Comparison of ENCODE assay signal across 8 cellular contexts in genomic region chr2:29309090-29310054, GRCh38.
DNase-seq lines count a peak whose midpoint lies in the region; ATAC-seq and TF ChIP-seq lines count a peak whose summit lies in the region.

No MANE protein-coding gene starts in this region.

- DNase-seq in activated CD4-positive, CD25-positive, alpha-beta regulatory T cell treated with anti-CD3 and anti-CD28 coated beads, Interleukin-2, amount 50 U/mL, for 72 hours: no peak
- peak; percentile 32 for DNase-seq in NCI-H226
- DNase-seq in activated CD8-positive, alpha-beta T cell treated with anti-CD3 and anti-CD28 coated beads, Interleukin-2, amount 10 ng/mL, durations not matched to agents 7 days and 5 days: peak; percentile 64
- peak; percentile 73 for DNase-seq in fibroblast of peridontal ligament (ENCODE audit: extremely low read depth)
- DNase-seq in nephron progenitor cell: peak; percentile 60

- CTCF ChIA-PET in activated CD8-positive, alpha-beta T cell treated with anti-CD3 and anti-CD28 coated beads, Interleukin-2, amount 10 ng/mL, durations not matched to agents 7 days and 5 days (lab: Charles Lee): interaction anchor here (0.7 to 2.7 kb wide), 16 partner anchors 9 to 763 kb away, joined by 3 to 14 read pairs (median 4); no protein-coding TSS in a partner anchor

- H3K36me3 Mint-ChIP-seq in activated CD8-positive, alpha-beta T cell treated with anti-CD3 and anti-CD28 coated beads, Interleukin-2, amount 10 ng/mL, durations not matched to agents 7 days and 5 days (ENCODE audit: low read depth): no peaks in the 10 kb centered on the region
- no peaks in the 10 kb centered on the region for H3K36me3 Mint-ChIP-seq in nephron progenitor cell (ENCODE audit: low read depth)

- H3K4me1 Mint-ChIP-seq in activated CD8-positive, alpha-beta T cell treated with anti-CD3 and anti-CD28 coated beads, Interleukin-2, amount 10 ng/mL, durations not matched to agents 7 days and 5 days (ENCODE audit: low read depth): peaks cover 18% of the 10 kb centered on the region
- peaks cover 53% of the 10 kb centered on the region for H3K4me1 Mint-ChIP-seq in nephron progenitor cell

- ATAC-seq in activated CD4-positive, CD25-positive, alpha-beta regulatory T cell treated with anti-CD3 and anti-CD28 coated beads, Interleukin-2, amount 50 U/mL, for 24 hours: peak; percentile 63
- ATAC-seq in HG02852 (IDR thresholded peaks at IDR 0.05; ENCODE audit: unreplicated experiment) (peak; percentile 68), HG03175 (IDR thresholded peaks at IDR 0.05; ENCODE audit: unreplicated experiment) (no peak)
- ATAC-seq in activated CD8-positive, alpha-beta T cell treated with anti-CD3 and anti-CD28 coated beads, Interleukin-2, amount 10 ng/mL, durations not matched to agents 7 days and 5 days: peak; percentile 87

- no peak overlapping the region for H3K4me3 Mint-ChIP-seq in activated CD8-positive, alpha-beta T cell treated with anti-CD3 and anti-CD28 coated beads, Interleukin-2, amount 10 ng/mL, durations not matched to agents 7 days and 5 days
- peak overlapping the region; percentile 55 for H3K4me3 Mint-ChIP-seq in nephron progenitor cell

- no peak overlapping the region for H3K27ac Mint-ChIP-seq in activated CD8-positive, alpha-beta T cell treated with anti-CD3 and anti-CD28 coated beads, Interleukin-2, amount 10 ng/mL, durations not matched to agents 7 days and 5 days
- H3K27ac Mint-ChIP-seq in nephron progenitor cell: no peak overlapping the region

- no peaks in the 10 kb centered on the region for H3K9me3 Mint-ChIP-seq in activated CD8-positive, alpha-beta T cell treated with anti-CD3 and anti-CD28 coated beads, Interleukin-2, amount 10 ng/mL, durations not matched to agents 7 days and 5 days (ENCODE audit: insufficient read depth)
- H3K9me3 Mint-ChIP-seq in nephron progenitor cell: no peaks in the 10 kb centered on the region

- POLR2A ChIA-PET in activated CD8-positive, alpha-beta T cell treated with anti-CD3 and anti-CD28 coated beads, Interleukin-2, amount 10 ng/mL, durations not matched to agents 7 days and 5 days (lab: Charles Lee): no interaction called here

- TF ChIP-seq CTCF in nephron progenitor cell (IDR thresholded peaks at IDR 0.05): peak; percentile 83

- peaks cover 30% of the 10 kb centered on the region for H3K27me3 Mint-ChIP-seq in activated CD8-positive, alpha-beta T cell treated with anti-CD3 and anti-CD28 coated beads, Interleukin-2, amount 10 ng/mL, durations not matched to agents 7 days and 5 days (ENCODE audit: low read depth)
- peaks cover 27% of the 10 kb centered on the region for H3K27me3 Mint-ChIP-seq in nephron progenitor cell (ENCODE audit: low read depth, poor library complexity)
